Comparison of ENCODE assay signal across 1 cellular context in the genomic region with DNA sequence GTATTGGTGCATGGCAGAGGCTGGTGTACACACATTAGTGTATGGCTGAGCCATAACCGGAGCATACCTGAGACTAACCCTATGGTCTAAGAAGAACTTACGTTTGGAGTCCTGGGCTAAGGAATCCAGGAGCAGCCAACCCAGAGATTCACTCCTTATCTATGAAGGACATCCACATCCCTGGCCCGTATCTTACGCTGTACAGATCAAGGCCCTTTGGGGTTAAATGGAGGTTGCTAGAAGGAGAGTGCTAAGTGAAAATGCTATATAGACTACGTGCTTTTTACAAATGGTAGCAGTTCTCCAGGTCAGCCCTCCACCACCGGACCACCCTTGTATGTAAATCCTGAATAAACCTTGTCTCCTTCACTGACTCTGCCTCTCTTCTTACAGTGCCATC.
A peak's percentile ranks its signal among the peaks of the same experiment; 100 is the strongest.
TF ChIP-seq lines count a peak whose summit lies in the region.

No MANE protein-coding gene starts in this region.

TF ChIP-seq in K562, 482 proteins besides CTCF, POLR2A, EP300 and RAD21 (continued from another document and continues in another):
- no peak for TF ChIP-seq ZNF277 (CRISPR knock-in tag; IDR thresholded peaks at IDR 0.05; ENCODE audit: borderline replicate concordance)
- TF ChIP-seq ZNF586 (CRISPR knock-in tag; conservative IDR thresholded peaks at IDR 0.05): no peak
- TF ChIP-seq ZNF408 (CRISPR knock-in tag; IDR thresholded peaks at IDR 0.05; ENCODE audit: low read depth): no peak
- no peak for TF ChIP-seq MEIS2 (IDR thresholded peaks at IDR 0.05; ENCODE audit: partially characterized antibody)
- TF ChIP-seq RBM22 (IDR thresholded peaks at IDR 0.05; ENCODE audit: low read depth, low read length, poor library complexity, severe bottlenecking): no peak
- no peak for TF ChIP-seq YY1 (IDR thresholded peaks at IDR 0.05; ENCODE audit: borderline replicate concordance in 1 of 3, control insufficient read depth in 1 of 3, extremely low read depth in 1 of 3, insufficient read depth in 3 of 3, insufficient read length in 1 of 3, insufficient replicate concordance in 2 of 3, low read depth in 1 of 3, low read length in 2 of 3)
- TF ChIP-seq ZNF318 (IDR thresholded peaks at IDR 0.05; ENCODE audit: borderline replicate concordance in 1 of 2, low read depth in 1 of 2): no peak
- 0 out of 2 replicates have a peak, but pooled peaks have one; percentile 25 for TF ChIP-seq PML (IDR thresholded peaks at IDR 0.05; ENCODE audit: low read length)
- no peak for TF ChIP-seq PHB2 (IDR thresholded peaks at IDR 0.05; ENCODE audit: low read depth)
- peak; percentile 78; the same call in 1 of the 2 replicates for TF ChIP-seq CTBP1 (IDR thresholded peaks at IDR 0.05; ENCODE audit: borderline replicate concordance)
- TF ChIP-seq NCOR1 (IDR thresholded peaks at IDR 0.05): peak; percentile 49
- TF ChIP-seq, protein P1, sequence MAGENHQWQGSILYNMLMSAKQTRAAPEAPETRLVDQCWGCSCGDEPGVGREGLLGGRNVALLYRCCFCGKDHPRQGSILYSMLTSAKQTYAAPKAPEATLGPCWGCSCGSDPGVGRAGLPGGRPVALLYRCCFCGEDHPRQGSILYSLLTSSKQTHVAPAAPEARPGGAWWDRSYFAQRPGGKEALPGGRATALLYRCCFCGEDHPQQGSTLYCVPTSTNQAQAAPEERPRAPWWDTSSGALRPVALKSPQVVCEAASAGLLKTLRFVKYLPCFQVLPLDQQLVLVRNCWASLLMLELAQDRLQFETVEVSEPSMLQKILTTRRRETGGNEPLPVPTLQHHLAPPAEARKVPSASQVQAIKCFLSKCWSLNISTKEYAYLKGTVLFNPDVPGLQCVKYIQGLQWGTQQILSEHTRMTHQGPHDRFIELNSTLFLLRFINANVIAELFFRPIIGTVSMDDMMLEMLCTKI (IDR thresholded peaks at IDR 0.05; ENCODE audit: partially characterized antibody): no peak
- no peak for TF ChIP-seq XRCC5 (IDR thresholded peaks at IDR 0.05; ENCODE audit: low read depth, low read length)
- no peak for TF ChIP-seq TRIM24 (IDR thresholded peaks at IDR 0.05)
- no peak for TF ChIP-seq ELF1 (tag; IDR thresholded peaks at IDR 0.05)
- no peak for TF ChIP-seq ELK3 (CRISPR knock-in tag; IDR thresholded peaks at IDR 0.05)
- no peak for TF ChIP-seq CEBPZ (IDR thresholded peaks at IDR 0.05; ENCODE audit: borderline replicate concordance, low read depth, low read length)
- no peak for TF ChIP-seq PCBP2 (IDR thresholded peaks at IDR 0.05; ENCODE audit: low read depth, low read length, poor library complexity, severe bottlenecking)
- no peak for TF ChIP-seq SIRT6 (IDR thresholded peaks at IDR 0.05; ENCODE audit: low read depth, low read length)
- TF ChIP-seq, protein P2, sequence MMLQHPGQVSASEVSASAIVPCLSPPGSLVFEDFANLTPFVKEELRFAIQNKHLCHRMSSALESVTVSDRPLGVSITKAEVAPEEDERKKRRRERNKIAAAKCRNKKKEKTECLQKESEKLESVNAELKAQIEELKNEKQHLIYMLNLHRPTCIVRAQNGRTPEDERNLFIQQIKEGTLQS (IDR thresholded peaks at IDR 0.05): no peak
- TF ChIP-seq, protein P2 (CRISPR knock-in tag; conservative IDR thresholded peaks at IDR 0.05): no peak
- TF ChIP-seq GATA2 (CRISPR knock-in tag; IDR thresholded peaks at IDR 0.05): no peak
- TF ChIP-seq TRIM28 (IDR thresholded peaks at IDR 0.05): no peak
- TF ChIP-seq CHD1 (IDR thresholded peaks at IDR 0.05; ENCODE audit: low read length): no peak
- TF ChIP-seq PPARD (CRISPR knock-in tag; IDR thresholded peaks at IDR 0.05): no peak
- TF ChIP-seq POU5F1 (IDR thresholded peaks at IDR 0.05; ENCODE audit: borderline replicate concordance, low read depth, low read length, partially characterized antibody): no peak
- TF ChIP-seq, protein P3, sequence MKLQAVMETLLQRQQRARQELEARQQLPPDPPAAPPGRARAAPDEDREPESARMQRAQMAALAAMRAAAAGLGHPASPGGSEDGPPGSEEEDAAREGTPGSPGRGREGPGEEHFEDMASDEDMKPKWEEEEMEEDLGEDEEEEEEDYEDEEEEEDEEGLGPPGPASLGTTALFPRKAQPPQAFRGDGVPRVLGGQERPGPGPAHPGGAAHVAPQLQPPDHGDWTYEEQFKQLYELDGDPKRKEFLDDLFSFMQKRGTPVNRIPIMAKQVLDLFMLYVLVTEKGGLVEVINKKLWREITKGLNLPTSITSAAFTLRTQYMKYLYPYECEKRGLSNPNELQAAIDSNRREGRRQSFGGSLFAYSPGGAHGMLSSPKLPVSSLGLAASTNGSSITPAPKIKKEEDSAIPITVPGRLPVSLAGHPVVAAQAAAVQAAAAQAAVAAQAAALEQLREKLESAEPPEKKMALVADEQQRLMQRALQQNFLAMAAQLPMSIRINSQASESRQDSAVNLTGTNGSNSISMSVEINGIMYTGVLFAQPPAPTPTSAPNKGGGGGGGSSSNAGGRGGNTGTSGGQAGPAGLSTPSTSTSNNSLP (IDR thresholded peaks at IDR 0.05; ENCODE audit: borderline replicate concordance, low read depth, low read length): no peak
- TF ChIP-seq ASH1L (IDR thresholded peaks at IDR 0.05; ENCODE audit: borderline replicate concordance, low read depth, partially characterized antibody): no peak
- peak; percentile 37 to 39; a peak in 1 of 4 replicates for TF ChIP-seq KDM1A (IDR thresholded peaks at IDR 0.05)
- no peak for TF ChIP-seq PURB (CRISPR knock-in tag; IDR thresholded peaks at IDR 0.05; ENCODE audit: low read depth)
- no peak for TF ChIP-seq NFIC (IDR thresholded peaks at IDR 0.05)
- TF ChIP-seq ZNF175 (CRISPR knock-in tag; IDR thresholded peaks at IDR 0.05; ENCODE audit: low read depth): no peak
- TF ChIP-seq ATF4 (CRISPR knock-in tag; IDR thresholded peaks at IDR 0.05): no peak
- TF ChIP-seq IRF1 (CRISPR knock-in tag; IDR thresholded peaks at IDR 0.05; ENCODE audit: borderline replicate concordance): no peak
- no peak for TF ChIP-seq ZNF696 (CRISPR knock-in tag; conservative IDR thresholded peaks at IDR 0.05)
- TF ChIP-seq CBX3 (IDR thresholded peaks at IDR 0.05; ENCODE audit: borderline replicate concordance in 1 of 2, low read length in 2 of 2): no peak
- TF ChIP-seq BCL6 (CRISPR knock-in tag; IDR thresholded peaks at IDR 0.05): no peak
